In the genomic region with DNA sequence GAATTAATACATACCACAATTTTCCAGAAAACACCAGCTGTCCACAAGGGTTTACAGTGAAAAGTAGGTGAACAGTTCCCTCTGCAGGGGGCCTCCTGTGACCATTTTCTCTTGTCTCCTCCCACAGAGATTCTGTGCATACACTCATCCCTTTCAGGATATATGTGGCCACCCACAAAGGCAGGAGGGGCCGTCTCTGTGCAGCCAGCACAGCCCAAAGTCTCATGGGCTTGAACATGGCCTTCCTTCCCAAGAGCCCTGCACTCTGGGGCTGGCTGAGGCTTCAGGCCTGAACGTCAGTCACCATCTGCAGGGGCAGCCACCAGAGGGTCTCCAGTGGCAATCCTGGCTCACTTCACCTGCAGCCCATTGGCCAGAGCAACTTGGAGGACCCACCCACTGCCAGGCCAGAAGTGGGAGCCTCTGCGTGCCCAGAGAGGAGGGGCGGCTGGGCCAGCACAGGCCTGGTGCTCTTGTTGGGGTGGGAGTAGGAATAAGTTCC, we compare ENCODE assay signal across 8 cellular contexts. TPM values are rescaled to one million over a fixed set of nuclear protein-coding genes. Genes with fewer than 3 reads are reported as not detected.
DNase-seq lines count a peak whose midpoint lies in the region; ATAC-seq and TF ChIP-seq lines count a peak whose summit lies in the region.

No MANE protein-coding gene starts in this region.

- H3K9me3 Mint-ChIP-seq in neural crest cell (no peaks in the 10 kb centered on the region), mesothelial cell of epicardium (no peaks in the 10 kb centered on the region)

- H3K36me3 ChIP-seq in sigmoid colon, result no peaks in the 10 kb centered on the region

- TF ChIP-seq POLR2A in sigmoid colon (IDR thresholded peaks at IDR 0.05), result no peak

- no peak overlapping the region for H3K27ac ChIP-seq in sigmoid colon

- peaks cover 0 to 16% (median 6%) of the 10 kb centered on the region in 4 donors for H3K4me1 ChIP-seq in sigmoid colon

- H3K27me3 ChIP-seq in sigmoid colon, result peaks cover 0 to 14% (median 10%) of the 10 kb centered on the region in 3 donors

- H3K27ac Mint-ChIP-seq in neural crest cell (ENCODE audit: unreplicated experiment), result peak overlapping the region; percentile 75
- no peak overlapping the region for H3K27ac Mint-ChIP-seq in mesothelial cell of epicardium

- peak overlapping the region; percentile 75 for H3K4me3 Mint-ChIP-seq in neural crest cell
- no peak overlapping the region for H3K4me3 Mint-ChIP-seq in mesothelial cell of epicardium

- 51 to 57% methylated on average over 4 of the region's 4 CpGs for WGBS in sigmoid colon, 2 donors

- TF ChIP-seq CTCF in GM10248 (IDR thresholded peaks at IDR 0.05; ENCODE audit: control extremely low read depth, extremely low read depth, low read depth, missing control alignments) (no peak), neural crest cell (conservative IDR thresholded peaks at IDR 0.05) (no peak), mesothelial cell of epicardium (IDR thresholded peaks at IDR 0.05; ENCODE audit: unreplicated experiment) (no peak), sigmoid colon (IDR thresholded peaks at IDR 0.05) (no peak)

- intact Hi-C loops in sigmoid colon (cut with DNase I), result no loop called here

- H3K4me1 Mint-ChIP-seq in neural crest cell (peaks cover 23% of the 10 kb centered on the region), mesothelial cell of epicardium (peaks cover 3% of the 10 kb centered on the region)

- peaks cover 3% of the 10 kb centered on the region for H3K27me3 Mint-ChIP-seq in neural crest cell (ENCODE audit: low read depth)
- peaks cover 13% of the 10 kb centered on the region for H3K27me3 Mint-ChIP-seq in mesothelial cell of epicardium (ENCODE audit: low read depth)

- TF ChIP-seq EP300 in sigmoid colon (IDR thresholded peaks at IDR 0.05), result no peak

- POLR2A ChIA-PET in GM10248 (lab: Yijun Ruan, JAX), result no interaction called here

- DNase-seq in GM10248 (ENCODE audit: extremely low spot score) (peak; percentile 35), NCI-H1694 treated with DMSO at 0.1 percent for 48 hours (lab: John Stamatoyannopoulos, UW) (peak; percentile 3), astrocyte of the hippocampus (ENCODE audit: low read depth, low spot score) (peak; percentile 31), neural crest cell (ENCODE audit: low read depth, low spot score) (no peak), mesothelial cell of epicardium (ENCODE audit: low spot score in 2 of 2, unreplicated experiment in 2 of 2) (no peak), pons (ENCODE audit: low spot score) (no peak), sigmoid colon (no peak)

- ATAC-seq in GM21447 (IDR thresholded peaks at IDR 0.05; ENCODE audit: unreplicated experiment), result no peak

- no peaks in the 10 kb centered on the region for H3K36me3 Mint-ChIP-seq in neural crest cell (ENCODE audit: low read depth)
- H3K36me3 Mint-ChIP-seq in mesothelial cell of epicardium, result peaks cover 4% of the 10 kb centered on the region

- no peaks in the 10 kb centered on the region for H3K9me3 ChIP-seq in sigmoid colon

- H3K4me3 ChIP-seq in sigmoid colon, result no peak overlapping the region

- CTCF ChIA-PET in GM10248 (lab: Yijun Ruan, JAX), result no interaction called here

RNA-seq across cellular contexts. Expression of a gene that starts 25.2 kb away (rescaled TPM):
- total RNA-seq in neural crest cell (42.8 and 44.8 TPM in 2 replicates), mesothelial cell of epicardium (45.5 to 48.4 TPM (median 46.5 TPM) in 3 replicates), sigmoid colon (10 to 100 TPM; 14.8 to 28.0 (median 18.3) TPM)
- 10 to 100 TPM in 1 of 3 donors, 1 to 10 TPM in 2; 3.0 to 22.6 (median 4.4) TPM for polyA plus RNA-seq in sigmoid colon

RNA-seq across cellular contexts. Expression of a gene that starts 49.3 kb away (rescaled TPM):
- total RNA-seq in neural crest cell (10.5 and 11.1 TPM in 2 replicates), mesothelial cell of epicardium (21.2 to 22.1 TPM (median 21.2 TPM) in 3 replicates), sigmoid colon (1 to 10 TPM; 6.3 to 8.2 (median 7.3) TPM)
- 1 to 10 TPM; 2.4 to 9.5 (median 9.0) TPM for polyA plus RNA-seq in sigmoid colon

RNA-seq across cellular contexts. Expression of a gene that starts 57.0 kb away (rescaled TPM):
- 1.4 and 1.5 TPM in 2 replicates for total RNA-seq in neural crest cell
- 1.4 to 2.9 TPM (median 2.8 TPM) in 3 replicates for total RNA-seq in mesothelial cell of epicardium
- not detected for total RNA-seq in sigmoid colon
- 1 to 10 TPM in 1 of 3 donors, not detected in 2; 2.2 TPM for polyA plus RNA-seq in sigmoid colon

Comparison
In these comparisons a context has a peak if more than half of its experiments do, and no peak if none do; other contexts are left out.
1. DNase-seq: peak in GM10248 (single experiment), NCI-H1694 treated with DMSO at 0.1 percent for 48 hours (single experiment) and astrocyte of the hippocampus (single experiment); none in neural crest cell (single experiment), mesothelial cell of epicardium (0 of 2), pons (single experiment) and sigmoid colon (single experiment).